1 cellular context compared by ENCODE assay signal in the genomic region with DNA sequence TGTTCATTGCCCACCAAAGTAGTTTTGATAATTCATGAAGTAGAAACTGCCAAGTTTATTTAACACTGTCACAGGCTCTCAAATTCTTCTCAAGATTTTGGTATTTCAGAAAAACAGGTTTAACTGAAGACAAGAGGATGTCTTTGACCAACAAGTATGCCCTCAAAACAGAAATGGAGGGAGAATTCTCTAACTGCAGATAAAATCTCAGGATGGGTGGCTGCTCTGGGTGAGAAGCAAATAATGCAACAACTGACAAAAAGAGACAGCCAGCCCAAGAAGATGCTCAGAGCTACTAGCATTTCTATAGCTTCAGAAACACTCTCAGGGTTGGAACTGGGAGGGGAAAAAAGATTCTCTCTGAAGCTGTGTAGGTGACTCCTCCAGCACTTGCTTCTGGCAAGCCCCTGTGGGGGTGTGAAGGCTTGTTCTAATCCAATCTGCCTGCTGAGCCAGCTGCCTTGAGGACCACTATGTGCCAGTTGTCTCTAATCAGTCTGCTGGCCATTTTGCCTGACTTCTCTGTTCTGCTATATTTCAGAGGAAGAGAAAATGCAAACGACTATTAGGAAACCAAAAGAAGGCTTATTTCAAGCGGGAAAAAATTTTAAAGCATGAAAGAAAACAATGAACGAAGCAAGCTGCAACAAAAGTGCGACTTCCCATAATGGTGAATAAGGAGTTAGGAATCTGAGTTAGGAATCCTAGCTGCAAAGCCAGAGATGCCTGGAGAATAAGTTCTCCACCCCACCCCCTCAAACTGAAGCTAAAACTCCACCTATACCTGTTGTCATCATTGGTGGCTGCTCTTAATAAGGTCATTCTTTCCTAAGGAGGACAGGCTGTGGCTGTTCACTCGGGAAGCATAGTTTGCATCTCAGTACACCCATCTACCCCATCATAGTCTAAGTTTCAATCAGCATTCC.
TF ChIP-seq lines count a peak whose summit lies in the region.

No MANE protein-coding gene starts in this region.

TF ChIP-seq in GM23338, 12 proteins besides CTCF, POLR2A, EP300 and RAD21 (continued from another document):
- no peak for TF ChIP-seq ETS1 (IDR thresholded peaks at IDR 0.05)
